Comparison of ENCODE assay signal across 7 cellular contexts in genomic region chr22:44684506-44685383, GRCh38. TPM values are rescaled to one million over a fixed set of nuclear protein-coding genes. Genes with fewer than 3 reads are reported as not detected.
A peak's percentile ranks its signal among the peaks of the same experiment; 100 is the strongest.
DNase-seq lines count a peak whose midpoint lies in the region; ATAC-seq, FAIRE-seq and TF ChIP-seq lines count a peak whose summit lies in the region.

No MANE protein-coding gene starts in this region.

- intact Hi-C loops in activated B cell treated with CpG ODN at 0.5 μM for 24 hours (cut with micrococcal nuclease), result loop anchor here (1.0 to 2.0 kb wide), 2 partner anchors 18 to 186 kb away; partner anchors contain the start of genes PRR5 and RTL6
- intact Hi-C loops in mammary epithelial cell (cut with micrococcal nuclease), result no loop called here
- intact Hi-C loops in kidney (cut with DNase I), result no loop called here

- peak overlapping the region; percentile 47 for H3K4me3 Mint-ChIP-seq in activated B cell treated with CpG ODN at 0.5 μM for 24 hours

- ATAC-seq in HG02970 (IDR thresholded peaks at IDR 0.05; ENCODE audit: low FRiP score, unreplicated experiment) (peak; percentile 47), activated B cell treated with CpG ODN at 0.5 μM for 24 hours (ENCODE audit: low read depth) (peak; percentile 80)

- in situ Hi-C loops in GM13976 (cut with MboI; ENCODE audit: low sequenced_read_pairs, unreplicated experiment) (no loop called here), mammary epithelial cell (cut with MboI; ENCODE audit: low sequenced_read_pairs in 2 of 2) (no loop called here)

- POLR2A ChIA-PET in activated B cell treated with CpG ODN at 0.5 μM for 24 hours (lab: Charles Lee), result interaction anchor here (0.6 kb wide), 1 partner anchor 16 kb away, joined by 3 read pairs; no protein-coding TSS in a partner anchor

- TF ChIP-seq CTCF in GM13976 (IDR thresholded peaks at IDR 0.05; ENCODE audit: borderline replicate concordance, control extremely low read depth, extremely low read depth, insufficient read depth, missing control alignments) (peak; percentile 86), activated B cell treated with CpG ODN at 0.5 μM for 24 hours (IDR thresholded peaks at IDR 0.05) (peak; percentile 53), mammary epithelial cell (conservative IDR thresholded peaks at IDR 0.05 in 1 of 2, IDR thresholded peaks at IDR 0.05 in 1 of 2; ENCODE audit: extremely low read depth in 1 of 2, insufficient read depth in 1 of 2, low read depth in 1 of 2, low read length in 2 of 2) (peak; percentile 98), kidney (IDR thresholded peaks at IDR 0.05; ENCODE audit: borderline replicate concordance, extremely low read depth, insufficient read depth) (peak; percentile 83)

- DNase-seq in GM13976 (ENCODE audit: low spot score) (peak; percentile 89), NCI-H2196 (lab: John Stamatoyannopoulos, UW; ENCODE audit: unreplicated experiment) (peak; percentile 94), activated B cell treated with CpG ODN at 0.5 μM for 24 hours (peak; percentile 58), mammary epithelial cell (peak; percentile 87), kidney (peak; percentile 94)
- DNase-seq in stimulated activated CD4-positive, alpha-beta T cell treated with anti-CD3 and anti-CD28 coated beads, Interleukin-1b, Interleukin-23, amount 100 ng/mL, for 4 hours (ENCODE audit: low read depth in 2 of 2), result peak; percentile 64 to 68

- H3K4me2 ChIP-seq in mammary epithelial cell (ENCODE audit: insufficient read depth, low read depth, low read length), result peak overlapping the region; percentile 16

- H3K79me2 ChIP-seq in mammary epithelial cell (ENCODE audit: insufficient read depth, low read length), result no peaks in the 10 kb centered on the region

- H3K27ac ChIP-seq in mammary epithelial cell (ENCODE audit: insufficient read depth, low read depth, low read length), result peak overlapping the region; percentile 53
- peak overlapping the region in 1 of 2 donors; percentile 33 for H3K27ac ChIP-seq in kidney (ENCODE audit: low read depth in 2 of 2, low read length in 2 of 2)

- FAIRE-seq in kidney (lab: Jason Lieb, UNC), result peak; percentile 11

- no peaks in the 10 kb centered on the region for H4K20me1 ChIP-seq in mammary epithelial cell (ENCODE audit: insufficient read depth, low read length)

- H3K4me3 ChIP-seq in mammary epithelial cell (replicated peaks in 1 of 3; ENCODE audit: insufficient read depth in 1 of 3, low read depth in 2 of 3, low read length in 3 of 3) (no peak overlapping the region), kidney (ENCODE audit: low read length in 2 of 2) (no peak overlapping the region)

- H3K27me3 Mint-ChIP-seq in activated B cell treated with CpG ODN at 0.5 μM for 24 hours, result peaks cover 3% of the 10 kb centered on the region

- no peaks in the 10 kb centered on the region for H3K27me3 ChIP-seq in mammary epithelial cell (ENCODE audit: insufficient read depth, low read length)

- BruUV-seq in mammary epithelial cell (replicated peaks; lab: Mats Ljungman, UMichigan), result no TSS peak

- no peak overlapping the region for H3K27ac Mint-ChIP-seq in activated B cell treated with CpG ODN at 0.5 μM for 24 hours

- CTCF ChIA-PET in activated B cell treated with CpG ODN at 0.5 μM for 24 hours (lab: Charles Lee), result interaction anchor here (0.5 to 1.8 kb wide), 7 partner anchors 14 to 1161 kb away, joined by 3 to 8 read pairs (median 3); no protein-coding TSS in a partner anchor
- CTCF ChIA-PET in mammary epithelial cell (lab: Charles Lee; ENCODE audit: low non-redundant PET), result interaction anchor here (0.6 to 0.8 kb wide), 2 partner anchors 12 to 332 kb away, joined by 3 to 4 read pairs; no protein-coding TSS in a partner anchor

- no peaks in the 10 kb centered on the region for H3K36me3 Mint-ChIP-seq in activated B cell treated with CpG ODN at 0.5 μM for 24 hours (ENCODE audit: low read depth)

- H3K9ac ChIP-seq in mammary epithelial cell (ENCODE audit: insufficient read depth, low read length) (peak overlapping the region; percentile 43), kidney (ENCODE audit: low read length in 2 of 2) (no peak overlapping the region)

- no peaks in the 10 kb centered on the region for H3K9me3 ChIP-seq in mammary epithelial cell (replicated peaks; ENCODE audit: insufficient read depth, low read length)
- H3K9me3 ChIP-seq in kidney (ENCODE audit: control insufficient read depth in 1 of 2, low read length in 2 of 2), result no peaks in the 10 kb centered on the region

- H3K9me3 Mint-ChIP-seq in activated B cell treated with CpG ODN at 0.5 μM for 24 hours, result no peaks in the 10 kb centered on the region

- H3K36me3 ChIP-seq in mammary epithelial cell (ENCODE audit: insufficient read depth, low read length), result no peaks in the 10 kb centered on the region
- peaks cover 0 to 3% of the 10 kb centered on the region in 2 donors for H3K36me3 ChIP-seq in kidney (ENCODE audit: control insufficient read depth in 1 of 2, insufficient read depth in 2 of 2, low read length in 2 of 2)

- 28% methylated on average over 21 of the region's 23 CpGs for WGBS in mammary epithelial cell (ENCODE audit: low coverage, missing lambda C conversion rate)

- peak overlapping the region; percentile 55 for H2AFZ ChIP-seq in mammary epithelial cell (ENCODE audit: low read depth, low read length)

- H3K4me1 ChIP-seq in mammary epithelial cell (ENCODE audit: insufficient read depth, low read length) (peaks cover 22% of the 10 kb centered on the region), kidney (ENCODE audit: control insufficient read depth in 1 of 2, insufficient read depth in 1 of 2, low read depth in 1 of 2, low read length in 2 of 2) (peaks cover 7 to 26% of the 10 kb centered on the region in 2 donors)

- dilution Hi-C loops in mammary epithelial cell (cut with HindIII; ENCODE audit: low sequenced_read_pairs), result no loop called here

- peaks cover 34% of the 10 kb centered on the region for H3K4me1 Mint-ChIP-seq in activated B cell treated with CpG ODN at 0.5 μM for 24 hours

RNA-seq across cellular contexts. Expression of gene PRR5, which starts 17.3 kb away (rescaled TPM):
- total RNA-seq in activated B cell treated with CpG ODN at 0.5 μM for 24 hours, result 15.5 and 18.0 TPM in 2 replicates
- total RNA-seq in mammary epithelial cell, result 10 to 100 TPM; 13.0 to 19.9 TPM
- 12.9 TPM for polyA plus RNA-seq in mammary epithelial cell
- 9.1 TPM for polyA minus RNA-seq in mammary epithelial cell
- total RNA-seq in kidney, result 24.0 TPM
- 46.0 TPM for polyA plus RNA-seq in kidney (ENCODE audit: insufficient read depth, low read depth, low replicate concordance)
